Comparison of ENCODE assay signal across 24 cellular contexts in genomic region chr2:26487192-26487591, GRCh38. TPM values are rescaled to one million over a fixed set of nuclear protein-coding genes. Genes with fewer than 3 reads are reported as not detected.
DNase-seq lines count a peak whose midpoint lies in the region; ATAC-seq and TF ChIP-seq lines count a peak whose summit lies in the region.
"Had no signal": no experiment of that assay in that cellular context is flagged by ENCODE, and none has a peak within 500 bp of the region (broad histone marks: within the 10 kb centered on the region; RNA-seq: fewer than 3 reads in every experiment).

No MANE protein-coding gene starts in this region.

- H3K27me3 Mint-ChIP-seq in activated T-cell treated with anti-CD3 and anti-CD28 coated beads, Interleukin-2, amount 50 U/mL, for 72 hours (ENCODE audit: low read depth): no peaks in the 10 kb centered on the region
- no peaks in the 10 kb centered on the region for H3K27me3 Mint-ChIP-seq in activated CD8-positive, alpha-beta T cell treated with anti-CD3 and anti-CD28 coated beads, Interleukin-2, amount 10 ng/mL, durations not matched to agents 7 days and 5 days (ENCODE audit: low read depth)
- peaks cover 7% of the 10 kb centered on the region for H3K27me3 Mint-ChIP-seq in osteocyte (ENCODE audit: unreplicated experiment)
- H3K27me3 Mint-ChIP-seq: CD4-positive, alpha-beta T cell had no signal

- H3K4me1 ChIP-seq in HEK293 (ENCODE audit: control insufficient read depth, insufficient read depth, low read length): no peaks in the 10 kb centered on the region
- H3K4me1 ChIP-seq in neuronal stem cell (ENCODE audit: control insufficient read depth in 2 of 2, insufficient read depth in 1 of 2, low read depth in 1 of 2, low read length in 2 of 2): peaks cover 10 to 13% of the 10 kb centered on the region in 2 donors
- H3K4me1 ChIP-seq: HAP-1 had no signal

- no peaks in the 10 kb centered on the region for H3K36me3 Mint-ChIP-seq in activated T-cell treated with anti-CD3 and anti-CD28 coated beads, Interleukin-2, amount 50 U/mL, for 72 hours (ENCODE audit: insufficient read depth in 2 of 2)
- no peaks in the 10 kb centered on the region for H3K36me3 Mint-ChIP-seq in activated CD8-positive, alpha-beta T cell treated with anti-CD3 and anti-CD28 coated beads, Interleukin-2, amount 10 ng/mL, durations not matched to agents 7 days and 5 days (ENCODE audit: low read depth)
- H3K36me3 Mint-ChIP-seq in osteocyte (ENCODE audit: unreplicated experiment): no peaks in the 10 kb centered on the region

- H4K91ac ChIP-seq in neuronal stem cell (ENCODE audit: low read depth, low read length, poor library complexity): no peak overlapping the region

- H2AK5ac ChIP-seq in neuronal stem cell (ENCODE audit: low read depth, low read length): peak overlapping the region; percentile 23

- H3K4me3 ChIP-seq in HEK293 (ENCODE audit: low read depth, low read length): no peak overlapping the region
- H3K4me3 ChIP-seq in neuronal stem cell (ENCODE audit: low read length in 2 of 2): no peak overlapping the region
- H3K4me3 ChIP-seq: HAP-1, PC-9 had no signal

- H3K27ac ChIP-seq in HEK293 (ENCODE audit: extremely low read depth, low read depth, low read length) (no peak overlapping the region), neuronal stem cell (replicated peaks; ENCODE audit: low read length) (no peak overlapping the region)
- H3K27ac ChIP-seq: PC-9, RWPE1 had no signal

- POLR2A ChIA-PET in HEK293 (lab: Yijun Ruan, JAX): no interaction called here
- POLR2A ChIA-PET in activated CD8-positive, alpha-beta T cell treated with anti-CD3 and anti-CD28 coated beads, Interleukin-2, amount 10 ng/mL, durations not matched to agents 7 days and 5 days (lab: Charles Lee): no interaction called here

- no peak overlapping the region for H2BK12ac ChIP-seq in neuronal stem cell (ENCODE audit: low read length)

- peak; percentile 19 to 23 for ATAC-seq in activated T-cell treated with anti-CD3 and anti-CD28 coated beads, Interleukin-2, amount 50 U/mL, for 72 hours (replicated peaks in 1 of 2)
- peak; percentile 55 for ATAC-seq in activated CD8-positive, alpha-beta T cell treated with anti-CD3 and anti-CD28 coated beads, Interleukin-2, amount 10 ng/mL, durations not matched to agents 7 days and 5 days
- no peak for ATAC-seq in GM18520 (IDR thresholded peaks at IDR 0.05; ENCODE audit: unreplicated experiment)

- no peak overlapping the region for H3K14ac ChIP-seq in neuronal stem cell (ENCODE audit: low read length)

- H2AFZ ChIP-seq in neuronal stem cell (ENCODE audit: low read length): no peak overlapping the region
- H2AFZ ChIP-seq: PC-9 had no signal

- no peak overlapping the region for H4K8ac ChIP-seq in neuronal stem cell (ENCODE audit: low read depth, low read length)

- no peak overlapping the region for H3K18ac ChIP-seq in neuronal stem cell (ENCODE audit: low read length)

- no peaks in the 10 kb centered on the region for H3K9me3 Mint-ChIP-seq in activated T-cell treated with anti-CD3 and anti-CD28 coated beads, Interleukin-2, amount 50 U/mL, for 72 hours
- no peaks in the 10 kb centered on the region for H3K9me3 Mint-ChIP-seq in activated CD8-positive, alpha-beta T cell treated with anti-CD3 and anti-CD28 coated beads, Interleukin-2, amount 10 ng/mL, durations not matched to agents 7 days and 5 days (ENCODE audit: insufficient read depth)
- H3K9me3 Mint-ChIP-seq in osteocyte (ENCODE audit: unreplicated experiment): no peaks in the 10 kb centered on the region
- H3K9me3 Mint-ChIP-seq: CD4-positive, alpha-beta T cell had no signal

- H2BK120ac ChIP-seq in neuronal stem cell (ENCODE audit: low read depth, low read length): no peak overlapping the region

- no peak overlapping the region for H2BK15ac ChIP-seq in neuronal stem cell (ENCODE audit: low read length)

- no peak overlapping the region for H3K4me2 ChIP-seq in neuronal stem cell (ENCODE audit: insufficient read depth, low read length, poor library complexity, severe bottlenecking)
- H3K4me2 ChIP-seq: PC-9 had no signal

- no peak overlapping the region for H3K9ac ChIP-seq in neuronal stem cell (ENCODE audit: low read depth, low read length, poor library complexity)

- H3K9me3 ChIP-seq in HEK293 (ENCODE audit: control insufficient read depth, insufficient read depth, low read depth, low read length): no peaks in the 10 kb centered on the region
- peaks cover 0 to 2% of the 10 kb centered on the region in 2 donors for H3K9me3 ChIP-seq in neuronal stem cell (replicated peaks in 1 of 2; ENCODE audit: control insufficient read depth in 2 of 2, insufficient read depth in 1 of 2, low read depth in 1 of 2, low read length in 2 of 2)
- H3K9me3 ChIP-seq: HAP-1 had no signal

- no peaks in the 10 kb centered on the region for H3K79me1 ChIP-seq in neuronal stem cell (ENCODE audit: low read depth, low read length)

- TF ChIP-seq CTCF in HEK293 (tag by site-specific recombination; IDR thresholded peaks at IDR 0.05) (no peak), osteocyte (IDR thresholded peaks at IDR 0.05) (no peak)

- no peaks in the 10 kb centered on the region for H3K27me3 ChIP-seq in neuronal stem cell (ENCODE audit: control insufficient read depth in 3 of 3, insufficient read depth in 3 of 3, low read depth in 1 of 3, low read length in 3 of 3)

- no peak overlapping the region for H3K27ac Mint-ChIP-seq in activated T-cell treated with anti-CD3 and anti-CD28 coated beads, Interleukin-2, amount 50 U/mL, for 72 hours
- peak overlapping the region; percentile 45 for H3K27ac Mint-ChIP-seq in activated CD8-positive, alpha-beta T cell treated with anti-CD3 and anti-CD28 coated beads, Interleukin-2, amount 10 ng/mL, durations not matched to agents 7 days and 5 days
- no peak overlapping the region for H3K27ac Mint-ChIP-seq in osteocyte (ENCODE audit: unreplicated experiment)
- H3K27ac Mint-ChIP-seq: CD4-positive, alpha-beta T cell had no signal

- CTCF ChIA-PET in HEK293 (lab: Yijun Ruan, JAX): interaction anchor here (1.5 kb wide), 1 partner anchor 17 kb away, joined by 5 read pairs; no protein-coding TSS in a partner anchor
- CTCF ChIA-PET in activated CD8-positive, alpha-beta T cell treated with anti-CD3 and anti-CD28 coated beads, Interleukin-2, amount 10 ng/mL, durations not matched to agents 7 days and 5 days (lab: Charles Lee): interaction anchor here (1.5 to 1.7 kb wide), 2 partner anchors 15 to 17 kb away, joined by 4 to 8 read pairs; no protein-coding TSS in a partner anchor

- H3K4me3 Mint-ChIP-seq in activated T-cell treated with anti-CD3 and anti-CD28 coated beads, Interleukin-2, amount 50 U/mL, for 72 hours: no peak overlapping the region
- no peak overlapping the region for H3K4me3 Mint-ChIP-seq in activated CD8-positive, alpha-beta T cell treated with anti-CD3 and anti-CD28 coated beads, Interleukin-2, amount 10 ng/mL, durations not matched to agents 7 days and 5 days
- H3K4me3 Mint-ChIP-seq in osteocyte (ENCODE audit: unreplicated experiment): no peak overlapping the region
- H3K4me3 Mint-ChIP-seq: CD4-positive, alpha-beta T cell had no signal

- H3K4me1 Mint-ChIP-seq in activated T-cell treated with anti-CD3 and anti-CD28 coated beads, Interleukin-2, amount 50 U/mL, for 72 hours (ENCODE audit: low read depth): no peaks in the 10 kb centered on the region
- peaks cover 18% of the 10 kb centered on the region for H3K4me1 Mint-ChIP-seq in activated CD8-positive, alpha-beta T cell treated with anti-CD3 and anti-CD28 coated beads, Interleukin-2, amount 10 ng/mL, durations not matched to agents 7 days and 5 days (ENCODE audit: low read depth)
- no peaks in the 10 kb centered on the region for H3K4me1 Mint-ChIP-seq in osteocyte (ENCODE audit: unreplicated experiment)

- H3K4ac ChIP-seq in neuronal stem cell (ENCODE audit: low read length): no peak overlapping the region

- no CpG with 5 or more reads among the region's 5 CpGs for WGBS in neuronal stem cell (ENCODE audit: extremely low coverage in 2 of 2, insufficient read length in 2 of 2, insufficient replicate concordance in 1 of 2), 2 donors

- no peak overlapping the region for H3K23ac ChIP-seq in neuronal stem cell (ENCODE audit: low read depth, low read length, poor library complexity)

- H3K36me3 ChIP-seq in HEK293 (ENCODE audit: control insufficient read depth in 2 of 2, insufficient read depth in 1 of 2, low read length in 2 of 2) (no peaks in the 10 kb centered on the region), neuronal stem cell (replicated peaks in 1 of 2; ENCODE audit: control insufficient read depth in 2 of 2, insufficient read depth in 2 of 2, low read length in 2 of 2) (no peaks in the 10 kb centered on the region)
- H3K36me3 ChIP-seq: HAP-1 had no signal

- DNase-seq in activated T-cell treated with anti-CD3 and anti-CD28 coated beads, Interleukin-2, amount 50 U/mL, for 72 hours: no peak
- DNase-seq in activated T-cell treated with anti-CD3 and anti-CD28 coated beads, Interleukin-2, amount 50 U/mL, for 48 hours: no peak
- peak; percentile 55 for DNase-seq in activated CD8-positive, alpha-beta T cell treated with anti-CD3 and anti-CD28 coated beads, Interleukin-2, amount 10 ng/mL, durations not matched to agents 7 days and 5 days
- DNase-seq in neuronal stem cell (ENCODE audit: low spot score) (no peak), osteocyte (ENCODE audit: extremely low spot score, unreplicated experiment) (no peak)
- no peak for DNase-seq in stimulated activated CD4-positive, alpha-beta T cell treated with anti-CD3 and anti-CD28 coated beads, Interleukin-1b, Interleukin-23, amount 100 ng/mL, for 48 hours
- DNase-seq: CD4-positive, alpha-beta T cell; COR-L47; DMS79; KG1; NCI-H1105; NCI-H146; NCI-H2029; NCI-H2227 treated with DMSO at 0.1 percent for 48 hours; NCI-H510A treated with DMSO at 0.1 percent for 48 hours; NCI-H748 treated with DMSO at 0.1 percent for 48 hours; PC-9; SHP77 treated with DMSO at 0.1 percent for 48 hours had no signal

- H2BK5ac ChIP-seq in neuronal stem cell (ENCODE audit: low read length): no peak overlapping the region

TF ChIP-seq in HEK293, 187 proteins besides CTCF, POLR2A, EP300 and RAD21 (continues in another document):
- no peak for TF ChIP-seq ZNF76 (tag by site-specific recombination; IDR thresholded peaks at IDR 0.05; ENCODE audit: borderline replicate concordance, low read depth)
- TF ChIP-seq ZNF202 (tag by site-specific recombination; IDR thresholded peaks at IDR 0.05; ENCODE audit: borderline replicate concordance): no peak
- peak; percentile 47; the same call in 1 of the 2 replicates for TF ChIP-seq ZBTB17 (tag by site-specific recombination; IDR thresholded peaks at IDR 0.05)
- TF ChIP-seq SALL2 (tag by site-specific recombination; IDR thresholded peaks at IDR 0.05; ENCODE audit: borderline replicate concordance): no peak
- no peak for TF ChIP-seq ZNF114 (tag by site-specific recombination; IDR thresholded peaks at IDR 0.05)

RNA-seq across cellular contexts. Expression of gene OTOF, which starts 9.3 kb away (rescaled TPM):
- 1 to 10 TPM; 1.6 to 4.7 TPM for total RNA-seq in activated T-cell treated with anti-CD3 and anti-CD28 coated beads, Interleukin-2, amount 50 U/mL, for 72 hours
- total RNA-seq in activated CD8-positive, alpha-beta T cell treated with anti-CD3 and anti-CD28 coated beads, Interleukin-2, amount 10 ng/mL, durations not matched to agents 7 days and 5 days: 10 to 100 TPM; 17.2 to 19.9 TPM
- 0.54 TPM for polyA plus RNA-seq in neuronal stem cell (2013, experiment 1 of 2)
- 0.60 TPM for polyA plus RNA-seq in neuronal stem cell (2013, experiment 2 of 2)
- total RNA-seq in osteocyte: not detected in 2 replicates
- total RNA-seq: A673, HT1080, PC-9 had no signal
